Comparison of ENCODE assay signal across 10 cellular contexts in the genomic region with DNA sequence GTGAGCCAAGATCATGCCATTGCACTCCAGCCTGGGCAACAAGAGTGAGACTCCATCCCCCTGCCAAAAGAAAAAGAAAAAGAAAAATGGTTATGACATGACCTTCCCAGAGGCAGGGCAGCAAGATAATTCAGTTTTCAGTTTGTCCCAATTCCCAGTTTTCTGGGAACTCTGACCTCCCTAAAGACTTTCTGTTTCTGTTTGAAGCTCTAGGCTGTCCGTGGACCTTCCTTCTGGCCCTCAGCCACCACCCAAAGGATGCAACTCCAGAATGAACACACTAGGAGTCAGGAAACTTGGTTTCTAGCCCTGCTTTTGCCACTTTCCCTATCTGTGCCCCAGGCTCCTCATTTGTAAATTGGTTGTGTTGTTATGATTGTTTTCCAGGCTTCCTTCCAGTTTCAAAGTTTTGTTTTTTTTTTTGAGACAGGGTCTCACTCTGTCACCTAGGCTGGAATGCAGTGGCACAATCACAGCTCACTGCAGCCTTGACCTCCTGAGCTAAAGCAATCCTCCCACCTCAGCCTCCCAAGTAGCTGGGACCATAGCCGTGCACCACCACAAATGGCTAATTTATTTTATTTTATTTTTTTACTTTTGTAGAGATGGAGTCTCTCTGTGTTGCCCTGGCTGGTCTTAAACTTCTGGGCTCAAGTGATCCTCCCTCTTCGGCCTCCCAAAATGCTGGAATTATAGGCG.
DNase-seq lines count a peak whose midpoint lies in the region; ATAC-seq and TF ChIP-seq lines count a peak whose summit lies in the region.
"Had no signal": no experiment of that assay in that cellular context is flagged by ENCODE, and none has a peak within 500 bp of the region (broad histone marks: within the 10 kb centered on the region; RNA-seq: fewer than 3 reads in every experiment).

No MANE protein-coding gene starts in this region.

- no peak for TF ChIP-seq POLR2A in tibial nerve (IDR thresholded peaks at IDR 0.05)

- H3K14ac ChIP-seq in mesenchymal stem cell (ENCODE audit: low read length in 2 of 2): no peak overlapping the region

- H2BK5ac ChIP-seq in mesenchymal stem cell (ENCODE audit: low read depth, low read length, poor library complexity, severe bottlenecking): no peak overlapping the region

- no peaks in the 10 kb centered on the region for H3K9me3 ChIP-seq in fibroblast of lung (ENCODE audit: control insufficient read depth, insufficient read depth, low read depth, low read length)
- H3K9me3 ChIP-seq in mesenchymal stem cell (ENCODE audit: control insufficient read depth, low read length): no peaks in the 10 kb centered on the region
- H3K9me3 ChIP-seq in tibial nerve: no peaks in the 10 kb centered on the region

- no peak overlapping the region for H3K4ac ChIP-seq in mesenchymal stem cell (ENCODE audit: low read depth in 1 of 2, low read length in 2 of 2)

- H4K20me1 ChIP-seq in fibroblast of lung (ENCODE audit: control insufficient read depth, extremely low read depth, insufficient read depth, low read length): no peaks in the 10 kb centered on the region

- H3K18ac ChIP-seq in mesenchymal stem cell (ENCODE audit: low read depth in 1 of 2, low read length in 2 of 2): no peak overlapping the region

- ATAC-seq in HG02884 (IDR thresholded peaks at IDR 0.05; ENCODE audit: unreplicated experiment): no peak
- no peak for ATAC-seq in GM18511 (IDR thresholded peaks at IDR 0.05; ENCODE audit: unreplicated experiment)
- ATAC-seq in GM18909 (IDR thresholded peaks at IDR 0.05; ENCODE audit: poor library complexity, unreplicated experiment): no peak
- ATAC-seq: HCT116 had no signal

- TF ChIP-seq CTCF in fibroblast of lung (conservative IDR thresholded peaks at IDR 0.05 in 1 of 2, IDR thresholded peaks at IDR 0.05 in 1 of 2; ENCODE audit: low read depth in 1 of 2, low read length in 2 of 2) (peak in 1 of 2 donors; percentile 8), tibial nerve (IDR thresholded peaks at IDR 0.05) (no peak)

- H3K23ac ChIP-seq in mesenchymal stem cell (ENCODE audit: low read length in 2 of 2): no peak overlapping the region

- WGBS in mesenchymal stem cell: 74% methylated on average over 3 of the region's 4 CpGs
- 65 to 68% methylated on average over 4 of the region's 4 CpGs for WGBS in tibial nerve, 2 donors

- H3K27ac ChIP-seq in fibroblast of lung (ENCODE audit: insufficient read depth, low read length) (no peak overlapping the region), mesenchymal stem cell (ENCODE audit: low read length, poor library complexity, severe bottlenecking) (no peak overlapping the region), tibial nerve (peak overlapping the region in 3 of 4 donors; percentile 37 to 75 (median 60))

- H4K91ac ChIP-seq in mesenchymal stem cell (ENCODE audit: low read length): no peak overlapping the region

- H2BK15ac ChIP-seq in mesenchymal stem cell (ENCODE audit: low read depth, poor library complexity, severe bottlenecking): no peak overlapping the region

- DNase-seq in M059J (ENCODE audit: low read depth) (peak; percentile 62), fibroblast of lung (ENCODE audit: low read depth in 2 of 2) (peak in 1 of 2 donors; percentile 75), mesenchymal stem cell (peak; percentile 70), tibial nerve (ENCODE audit: low spot score in 2 of 2) (peak; percentile 38 to 59), NOMO-1 treated with DMSO at 0.1 percent for 48 hours (lab: John Stamatoyannopoulos, UW; ENCODE audit: unreplicated experiment) (no peak)
- DNase-seq: retina had no signal

- no peaks in the 10 kb centered on the region for H3K36me3 ChIP-seq in fibroblast of lung (ENCODE audit: control insufficient read depth, insufficient read depth, low read length)
- no peaks in the 10 kb centered on the region for H3K36me3 ChIP-seq in mesenchymal stem cell (ENCODE audit: control insufficient read depth in 1 of 2, insufficient read depth in 2 of 2, low read depth in 1 of 2, low read length in 2 of 2)
- H3K36me3 ChIP-seq in tibial nerve: no peaks in the 10 kb centered on the region

- H3K27me3 ChIP-seq in fibroblast of lung (ENCODE audit: control insufficient read depth, insufficient read depth, low read length): no peaks in the 10 kb centered on the region
- no peaks in the 10 kb centered on the region for H3K27me3 ChIP-seq in mesenchymal stem cell (ENCODE audit: control insufficient read depth in 1 of 2, insufficient read depth in 1 of 2, low read length in 2 of 2)
- no peaks in the 10 kb centered on the region for H3K27me3 ChIP-seq in tibial nerve

- no peaks in the 10 kb centered on the region for H3K79me2 ChIP-seq in fibroblast of lung (ENCODE audit: control insufficient read depth, insufficient read depth, low read length)

- no peak overlapping the region for H2AK5ac ChIP-seq in mesenchymal stem cell (ENCODE audit: low read length, severe bottlenecking)

- no peak overlapping the region for H4K8ac ChIP-seq in mesenchymal stem cell (ENCODE audit: low read length)

- H3K4me1 ChIP-seq in fibroblast of lung (ENCODE audit: control insufficient read depth, extremely low read depth, insufficient read depth, low read length) (no peaks in the 10 kb centered on the region), mesenchymal stem cell (ENCODE audit: control insufficient read depth, insufficient read depth, low read depth, low read length) (no peaks in the 10 kb centered on the region), tibial nerve (peaks cover 0 to 12% (median 0%) of the 10 kb centered on the region in 4 donors)

- peak in 1 of 2 donors; percentile 20 for TF ChIP-seq EP300 in tibial nerve (IDR thresholded peaks at IDR 0.05)

- H2AFZ ChIP-seq in fibroblast of lung (ENCODE audit: low read length) (no peak overlapping the region), mesenchymal stem cell (ENCODE audit: low read depth, low read length) (no peak overlapping the region)

- H3K4me2 ChIP-seq in fibroblast of lung (ENCODE audit: extremely low read depth, insufficient read depth, low read length): peak overlapping the region; percentile 38
- H3K4me2 ChIP-seq in mesenchymal stem cell (ENCODE audit: low read length, poor library complexity, severe bottlenecking): no peak overlapping the region

- H3K9ac ChIP-seq in fibroblast of lung (ENCODE audit: insufficient read depth, low read length) (no peak overlapping the region), mesenchymal stem cell (ENCODE audit: low read length) (peak overlapping the region; percentile 55)

- H2BK120ac ChIP-seq in mesenchymal stem cell (ENCODE audit: low read depth, low read length): no peak overlapping the region

- H3K4me3 ChIP-seq in fibroblast of lung (replicated peaks in 1 of 4; ENCODE audit: control extremely low read depth in 1 of 4, insufficient read depth in 1 of 4, low read depth in 3 of 4, low read length in 4 of 4): no peak overlapping the region
- peak overlapping the region in 1 of 2 experiments; percentile 60 for H3K4me3 ChIP-seq in mesenchymal stem cell (ENCODE audit: insufficient read depth in 1 of 2, low read depth in 1 of 2, low read length in 2 of 2)
- H3K4me3 ChIP-seq in tibial nerve: no peak overlapping the region

- no peak overlapping the region for H2BK12ac ChIP-seq in mesenchymal stem cell (ENCODE audit: low read length in 2 of 2)

- no peaks in the 10 kb centered on the region for H3K79me1 ChIP-seq in mesenchymal stem cell (replicated peaks; ENCODE audit: low read length, poor library complexity, severe bottlenecking)

Comparison
In these comparisons a context has a peak if more than half of its experiments do, and no peak if none do; other contexts are left out.
1. H3K27ac ChIP-seq: peak in tibial nerve (3 of 4); none in fibroblast of lung (single experiment) and mesenchymal stem cell (single experiment).